Comparison of ENCODE assay signal across 14 cellular contexts in the genomic region with DNA sequence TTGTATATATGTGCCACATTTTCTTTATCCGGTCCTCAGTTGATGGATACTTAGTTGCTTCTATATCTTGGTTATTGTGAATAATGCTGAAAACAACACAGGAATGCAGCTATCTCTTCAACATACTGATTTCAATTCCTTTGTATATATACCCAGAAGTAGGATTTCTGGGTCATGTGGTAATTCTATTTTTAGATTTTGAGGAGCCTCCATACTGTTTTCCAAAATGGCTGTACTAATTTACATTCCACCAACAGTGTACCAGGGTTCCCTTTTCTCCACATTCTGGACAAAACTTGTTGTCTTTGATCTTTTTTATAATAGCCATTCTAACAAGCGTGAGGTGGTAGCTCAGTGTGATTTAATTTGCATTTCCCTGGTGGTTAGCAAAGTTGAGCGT. TPM values are rescaled to one million over a fixed set of nuclear protein-coding genes. Genes with fewer than 3 reads are reported as not detected.
DNase-seq lines count a peak whose midpoint lies in the region; ATAC-seq, FAIRE-seq and TF ChIP-seq lines count a peak whose summit lies in the region.
"Had no signal": no experiment of that assay in that cellular context is flagged by ENCODE, and none has a peak within 500 bp of the region (broad histone marks: within the 10 kb centered on the region; RNA-seq: fewer than 3 reads in every experiment).

No MANE protein-coding gene starts in this region.

- no peaks in the 10 kb centered on the region for H3K27me3 ChIP-seq in CD4-positive, CD25-positive, alpha-beta regulatory T cell (ENCODE audit: control insufficient read depth, insufficient read depth, low read length)
- H3K27me3 ChIP-seq in small intestine (ENCODE audit: control insufficient read depth in 2 of 2, insufficient read depth in 2 of 2, low read length in 2 of 2), result no peaks in the 10 kb centered on the region
- H3K27me3 ChIP-seq: sigmoid colon had no signal

- H3K27ac Mint-ChIP-seq in CD4-positive, CD25-positive, alpha-beta regulatory T cell, result peak overlapping the region in 1 of 3 donors; percentile 95
- H3K27ac Mint-ChIP-seq in T-helper 17 cell (peak overlapping the region; percentile 95), memory B cell (peak overlapping the region; percentile 89)

- no peaks in the 10 kb centered on the region for H3K9me3 Mint-ChIP-seq in CD4-positive, CD25-positive, alpha-beta regulatory T cell
- H3K9me3 Mint-ChIP-seq in memory B cell, result peaks cover 3% of the 10 kb centered on the region

- H3K27ac ChIP-seq in 22Rv1 (peak overlapping the region; percentile 97; the same call in 1 of the 2 replicates), small intestine (ENCODE audit: low read depth in 1 of 2, low read length in 1 of 2) (no peak overlapping the region)
- H3K27ac ChIP-seq in CD4-positive, CD25-positive, alpha-beta regulatory T cell (ENCODE audit: insufficient read depth, low read length, poor library complexity, severe bottlenecking), result no peak overlapping the region

- peaks cover 9 to 35% (median 24%) of the 10 kb centered on the region in 4 donors for H3K4me1 Mint-ChIP-seq in CD4-positive, CD25-positive, alpha-beta regulatory T cell
- peaks cover 15% of the 10 kb centered on the region for H3K4me1 Mint-ChIP-seq in T-helper 17 cell
- peaks cover 15% of the 10 kb centered on the region for H3K4me1 Mint-ChIP-seq in memory B cell

- FAIRE-seq in small intestine (lab: Jason Lieb, UNC), result no peak

- no peak for DNase-seq in CD4-positive, CD25-positive, alpha-beta regulatory T cell
- DNase-seq in T-helper 17 cell, result no peak
- no peak for DNase-seq in memory B cell (ENCODE audit: low spot score in 2 of 2)
- DNase-seq in small intestine, result no peak
- no peak for DNase-seq in NCI-H1436 (lab: John Stamatoyannopoulos, UW)
- DNase-seq in NCI-H774 (lab: John Stamatoyannopoulos, UW), result no peak
- DNase-seq: COR-L47, foreskin melanocyte, NCI-H1105 treated with DMSO at 0.1 percent for 48 hours, NCI-H345, OCI-M1, sigmoid colon had no signal

- TF ChIP-seq CTCF in 22Rv1 (IDR thresholded peaks at IDR 0.05), result no peak

- H3K9me3 ChIP-seq in CD4-positive, CD25-positive, alpha-beta regulatory T cell (ENCODE audit: control insufficient read depth in 2 of 2, low read length in 2 of 2), result no peaks in the 10 kb centered on the region
- H3K9me3 ChIP-seq in T-helper 17 cell (ENCODE audit: control insufficient read depth, low read length, poor library complexity, severe bottlenecking), result no peaks in the 10 kb centered on the region
- H3K9me3 ChIP-seq in small intestine (ENCODE audit: control insufficient read depth, low read depth), result no peaks in the 10 kb centered on the region
- H3K9me3 ChIP-seq: sigmoid colon had no signal

- H3K27me3 Mint-ChIP-seq in CD4-positive, CD25-positive, alpha-beta regulatory T cell, result peaks cover 18% of the 10 kb centered on the region
- no peaks in the 10 kb centered on the region for H3K27me3 Mint-ChIP-seq in T-helper 17 cell
- no peaks in the 10 kb centered on the region for H3K27me3 Mint-ChIP-seq in memory B cell

- no peak for ATAC-seq in CD4-positive, CD25-positive, alpha-beta regulatory T cell (ENCODE audit: low read depth in 2 of 2)
- ATAC-seq in T-helper 17 cell, result no peak
- no peak for ATAC-seq in memory B cell (ENCODE audit: low read depth)
- ATAC-seq in HG02938 (IDR thresholded peaks at IDR 0.05; ENCODE audit: unreplicated experiment), result no peak

- 90 to 95% (median 93%) methylated on average over 3 of the region's 3 CpGs for WGBS in small intestine, 3 donors

- H3K36me3 ChIP-seq in CD4-positive, CD25-positive, alpha-beta regulatory T cell (ENCODE audit: control insufficient read depth, insufficient read depth, low read length), result peaks cover 10% of the 10 kb centered on the region
- H3K36me3 ChIP-seq in small intestine (ENCODE audit: control insufficient read depth in 2 of 2, insufficient read depth in 2 of 2, low read length in 2 of 2), result no peaks in the 10 kb centered on the region

- peaks cover 5% of the 10 kb centered on the region for H3K4me1 ChIP-seq in CD4-positive, CD25-positive, alpha-beta regulatory T cell (ENCODE audit: control insufficient read depth, insufficient read depth, low read length, poor library complexity, severe bottlenecking)
- H3K4me1 ChIP-seq in small intestine (ENCODE audit: control insufficient read depth in 2 of 2, insufficient read depth in 1 of 2, low read depth in 1 of 2, low read length in 1 of 2), result peaks cover 0 to 3% of the 10 kb centered on the region in 2 donors

- H3K4me3 Mint-ChIP-seq in CD4-positive, CD25-positive, alpha-beta regulatory T cell, result peak overlapping the region; percentile 67 to 99 (median 77)
- H3K4me3 Mint-ChIP-seq in T-helper 17 cell, result peak overlapping the region; percentile 67
- peak overlapping the region; percentile 68 for H3K4me3 Mint-ChIP-seq in memory B cell

- no peak overlapping the region for H3K4me3 ChIP-seq in CD4-positive, CD25-positive, alpha-beta regulatory T cell (ENCODE audit: low read depth, low read length)
- no peak overlapping the region for H3K4me3 ChIP-seq in small intestine (ENCODE audit: low read depth in 1 of 2, low read length in 2 of 2)

- peaks cover 9% of the 10 kb centered on the region for H3K36me3 Mint-ChIP-seq in CD4-positive, CD25-positive, alpha-beta regulatory T cell
- H3K36me3 Mint-ChIP-seq in T-helper 17 cell (ENCODE audit: low read depth) (peaks cover 3% of the 10 kb centered on the region), memory B cell (peaks cover 10% of the 10 kb centered on the region)

RNA-seq across cellular contexts. Expression of a gene that starts 1.6 kb away (rescaled TPM):
- 8.2 TPM for total RNA-seq in CD4-positive, CD25-positive, alpha-beta regulatory T cell
- 10 to 100 TPM in 3 of 4 donors, 1 to 10 TPM in 1; 9.7 to 12.5 (median 11.2) TPM for polyA plus RNA-seq in CD4-positive, CD25-positive, alpha-beta regulatory T cell
- 10 to 100 TPM; 11.7 to 11.9 TPM for total RNA-seq in T-helper 17 cell
- 10 to 100 TPM in 1 of 3 donors, 1 to 10 TPM in 2; 7.5 to 10.3 (median 7.6) TPM for polyA plus RNA-seq in small intestine

RNA-seq across cellular contexts. Expression of a gene that starts 39.1 kb away (rescaled TPM):
- 50.2 TPM for total RNA-seq in CD4-positive, CD25-positive, alpha-beta regulatory T cell
- polyA plus RNA-seq in CD4-positive, CD25-positive, alpha-beta regulatory T cell, result 100 to 1,000 TPM; 127 to 145 (median 130) TPM
- total RNA-seq in T-helper 17 cell, result 10 to 100 TPM; 44.3 to 47.0 TPM
- polyA plus RNA-seq in small intestine, result 10 to 100 TPM; 62.6 to 80.2 (median 79.3) TPM
